Comparison of ENCODE assay signal across 8 cellular contexts in genomic region chr7:97927797-97928748, GRCh38. TPM values are rescaled to one million over a fixed set of nuclear protein-coding genes. Genes with fewer than 3 reads are reported as not detected.
DNase-seq lines count a peak whose midpoint lies in the region; ATAC-seq and TF ChIP-seq lines count a peak whose summit lies in the region.
"Not testable (repeated sequence)": the region's sequence is repeated elsewhere in the genome, so short reads cannot be mapped to it uniquely, and the experiment has no call there.

No MANE protein-coding gene starts in this region.

- H3K27me3 Mint-ChIP-seq in GM23338 (ENCODE audit: insufficient read depth, low read depth, poor library complexity), result peaks cover 18% of the 10 kb centered on the region
- not testable (repeated sequence) for H3K27me3 Mint-ChIP-seq in activated B cell treated with CpG ODN at 0.5 μM for 24 hours; natural killer cell treated with Interleukin-12 subunit alpha and Interleukin-12 subunit beta and Interleukin-15 and Interleukin-18, amount 100 ng/mL, for 72 hours

- H3K4me1 Mint-ChIP-seq in GM23338, result peaks cover 24% of the 10 kb centered on the region; the same call in 2 of the 3 replicates
- H3K4me1 Mint-ChIP-seq in activated B cell treated with CpG ODN at 0.5 μM for 24 hours; natural killer cell treated with Interleukin-12 subunit alpha and Interleukin-12 subunit beta and Interleukin-15 and Interleukin-18, amount 100 ng/mL, for 72 hours (ENCODE audit: low read depth in 2 of 2): not testable (repeated sequence)

- not testable (repeated sequence) for H3K36me3 Mint-ChIP-seq in GM23338 (ENCODE audit: low read depth); activated B cell treated with CpG ODN at 0.5 μM for 24 hours (ENCODE audit: low read depth); natural killer cell treated with Interleukin-12 subunit alpha and Interleukin-12 subunit beta and Interleukin-15 and Interleukin-18, amount 100 ng/mL, for 72 hours

- H3K4me3 ChIP-seq in BLaER1, result peak overlapping the region; percentile 62
- H3K4me3 ChIP-seq in GM23338, result peak overlapping the region; percentile 64

- not testable (repeated sequence) for H3K27me3 ChIP-seq in BLaER1; GM23338 (ENCODE audit: insufficient read depth)

- POLR2A ChIA-PET in activated B cell treated with CpG ODN at 0.5 μM for 24 hours (lab: Charles Lee), result interaction anchor here (1.4 kb wide), 1 partner anchor 55 kb away, joined by 3 read pairs; the partner anchor contains the start of gene ASNS

- not testable (repeated sequence) for H3K36me3 ChIP-seq in BLaER1; GM23338 (ENCODE audit: insufficient read depth)

- intact Hi-C loops in activated B cell treated with CpG ODN at 0.5 μM for 24 hours (cut with micrococcal nuclease), result loop anchor here (1.0 to 2.0 kb wide), 3 partner anchors 55 to 824 kb away; partner anchors contain the start of gene ASNS
- intact Hi-C loops in head of caudate nucleus (cut with DNase I), result not testable (repeated sequence)

- not testable (repeated sequence) for H3K9me2 ChIP-seq in GM23338 (ENCODE audit: insufficient read depth)

- ATAC-seq in GM23338 (peak; percentile 78), activated B cell treated with CpG ODN at 0.5 μM for 24 hours (ENCODE audit: low read depth) (peak; percentile 47)
- peak in 1 of 2 donors; percentile 71 for ATAC-seq in natural killer cell treated with Interleukin-12 subunit alpha and Interleukin-12 subunit beta and Interleukin-15 and Interleukin-18, amount 100 ng/mL, for 72 hours

- not testable (repeated sequence) for H3K9me3 ChIP-seq in BLaER1

- not testable (repeated sequence) for H4K20me1 ChIP-seq in BLaER1; GM23338 (replicated peaks; ENCODE audit: insufficient read depth)

- not testable (repeated sequence) for H3K27ac Mint-ChIP-seq in GM23338; activated B cell treated with CpG ODN at 0.5 μM for 24 hours; natural killer cell treated with Interleukin-12 subunit alpha and Interleukin-12 subunit beta and Interleukin-15 and Interleukin-18, amount 100 ng/mL, for 72 hours

- H3K4me3 Mint-ChIP-seq in GM23338 (peak overlapping the region; percentile 69), activated B cell treated with CpG ODN at 0.5 μM for 24 hours (peak overlapping the region; percentile 57)
- peak overlapping the region; percentile 46 for H3K4me3 Mint-ChIP-seq in natural killer cell treated with Interleukin-12 subunit alpha and Interleukin-12 subunit beta and Interleukin-15 and Interleukin-18, amount 100 ng/mL, for 72 hours

- H3F3A ChIP-seq in GM23338 (replicated peaks; ENCODE audit: low read depth), result not testable (repeated sequence)

- H3K9me3 Mint-ChIP-seq in GM23338; activated B cell treated with CpG ODN at 0.5 μM for 24 hours; natural killer cell treated with Interleukin-12 subunit alpha and Interleukin-12 subunit beta and Interleukin-15 and Interleukin-18, amount 100 ng/mL, for 72 hours: not testable (repeated sequence)

- not testable (repeated sequence) for H3K27ac ChIP-seq in BLaER1; GM23338 (ENCODE audit: low read depth)

- 0 out of 2 replicates have a peak overlapping the region, but pooled peaks have one; percentile 47 for H2AFZ ChIP-seq in GM23338

- peak overlapping the region; percentile 48; the same call in 1 of the 2 replicates for H3K9ac ChIP-seq in BLaER1

- peak; percentile 39 to 80; a peak in 3 of 4 replicates for TF ChIP-seq CTCF in GM23338 (conservative IDR thresholded peaks at IDR 0.05; ENCODE audit: low read depth in 2 of 2)
- TF ChIP-seq CTCF in activated B cell treated with CpG ODN at 0.5 μM for 24 hours (IDR thresholded peaks at IDR 0.05), result not testable (repeated sequence)

- peak overlapping the region; percentile 83 for H3K4me2 ChIP-seq in BLaER1
- H3K4me2 ChIP-seq in GM23338, result peak overlapping the region; percentile 83

- not testable (repeated sequence) for H3K4me1 ChIP-seq in BLaER1; GM23338 (ENCODE audit: insufficient read depth)

- CTCF ChIA-PET in activated B cell treated with CpG ODN at 0.5 μM for 24 hours (lab: Charles Lee), result interaction anchor here (1.0 kb wide), 1 partner anchor 56 kb away, joined by 5 read pairs; the partner anchor contains the start of gene ASNS

- DNase-seq in GM23338 (ENCODE audit: low spot score) (peak; percentile 79), NCI-H2171 treated with DMSO at 0.1 percent for 48 hours (lab: John Stamatoyannopoulos, UW) (peak; percentile 38), activated B cell treated with CpG ODN at 0.5 μM for 24 hours (peak; percentile 75), anterior cingulate cortex (lab: John Stamatoyannopoulos, UW) (peak in 36 of 58 donors; percentile 1 to 63 (median 21)), head of caudate nucleus (peak in 40 of 42 donors; percentile 15 to 85 (median 66))
- peak; percentile 70 for DNase-seq in natural killer cell treated with Interleukin-12 subunit alpha and Interleukin-12 subunit beta and Interleukin-15 and Interleukin-18, amount 100 ng/mL, for 72 hours (ENCODE audit: low spot score)
- DNase-seq in stimulated activated CD8-positive, alpha-beta memory T cell treated with anti-CD3 and anti-CD28 coated beads, Interleukin-15, amount 100 ng/mL, for 1 hour (ENCODE audit: low read depth), result peak; percentile 43

- H3K79me2 ChIP-seq in GM23338 (replicated peaks; ENCODE audit: insufficient read depth), result not testable (repeated sequence)

RNA-seq across cellular contexts. Expression of gene ASNS, which starts 55.9 kb away (rescaled TPM):
- 166 and 183 TPM in 2 replicates for total RNA-seq in GM23338 (2014; rRNA removed; shearing (Covaris generic))
- 154 and 163 TPM in 2 replicates for polyA plus RNA-seq in GM23338 (2016; fragmentation: Nextera tagmentation; extraction: Ambion mirVana)
- 92.1 and 101 TPM in 2 replicates for total RNA-seq in activated B cell treated with CpG ODN at 0.5 μM for 24 hours
- 10 to 100 TPM; 45.0 to 46.7 TPM for total RNA-seq in natural killer cell treated with Interleukin-12 subunit alpha and Interleukin-12 subunit beta and Interleukin-15 and Interleukin-18, amount 100 ng/mL, for 72 hours

Comparison
In these comparisons a context has a peak if more than half of its experiments do, and no peak if none do; other contexts are left out.
1. DNase-seq: peak in every context shown above with its lines; median percentile 79 in GM23338; 75 in activated B cell treated with CpG ODN at 0.5 μM for 24 hours; 70 in natural killer cell treated with Interleukin-12 subunit alpha and Interleukin-12 subunit beta and Interleukin-15 and Interleukin-18, amount 100 ng/mL, for 72 hours; 66 in head of caudate nucleus; 43 in stimulated activated CD8-positive, alpha-beta memory T cell treated with anti-CD3 and anti-CD28 coated beads, Interleukin-15, amount 100 ng/mL, for 1 hour; 38 in NCI-H2171 treated with DMSO at 0.1 percent for 48 hours; 21 in anterior cingulate cortex.